Comparison of ENCODE assay signal across 1 cellular context in the genomic region with DNA sequence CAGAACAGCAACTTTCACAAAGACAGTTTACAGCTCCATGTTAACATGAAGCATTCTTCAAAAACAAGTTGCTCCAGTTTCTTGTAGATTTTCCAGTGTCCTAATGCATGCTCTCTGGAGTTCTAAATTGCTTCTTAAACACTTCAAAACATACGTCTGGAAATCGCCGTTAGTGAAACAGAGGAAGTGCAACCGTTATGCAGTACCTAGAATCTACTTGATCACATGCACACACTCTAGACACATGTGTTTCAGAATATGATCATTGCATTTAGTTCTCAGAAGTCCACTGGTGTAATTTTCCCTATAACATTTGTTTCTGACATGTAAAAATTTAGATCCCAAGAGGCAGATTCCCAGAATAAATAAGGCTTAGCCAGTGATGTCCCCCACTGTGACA.
TF ChIP-seq lines count a peak whose summit lies in the region.

No MANE protein-coding gene starts in this region.

TF ChIP-seq in GM12878, 131 proteins besides CTCF, POLR2A, EP300 and RAD21 (continued from another document):
- TF ChIP-seq, protein P1, sequence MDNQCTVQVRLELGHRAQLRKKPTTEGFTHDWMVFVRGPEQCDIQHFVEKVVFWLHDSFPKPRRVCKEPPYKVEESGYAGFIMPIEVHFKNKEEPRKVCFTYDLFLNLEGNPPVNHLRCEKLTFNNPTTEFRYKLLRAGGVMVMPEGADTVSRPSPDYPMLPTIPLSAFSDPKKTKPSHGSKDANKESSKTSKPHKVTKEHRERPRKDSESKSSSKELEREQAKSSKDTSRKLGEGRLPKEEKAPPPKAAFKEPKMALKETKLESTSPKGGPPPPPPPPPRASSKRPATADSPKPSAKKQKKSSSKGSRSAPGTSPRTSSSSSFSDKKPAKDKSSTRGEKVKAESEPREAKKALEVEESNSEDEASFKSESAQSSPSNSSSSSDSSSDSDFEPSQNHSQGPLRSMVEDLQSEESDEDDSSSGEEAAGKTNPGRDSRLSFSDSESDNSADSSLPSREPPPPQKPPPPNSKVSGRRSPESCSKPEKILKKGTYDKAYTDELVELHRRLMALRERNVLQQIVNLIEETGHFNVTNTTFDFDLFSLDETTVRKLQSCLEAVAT (IDR thresholded peaks at IDR 0.05): no peak
- TF ChIP-seq JUND (IDR thresholded peaks at IDR 0.05; ENCODE audit: low read depth, low read length) (no peak), NFYA (IDR thresholded peaks at IDR 0.05; ENCODE audit: borderline replicate concordance, low read depth, low read length) (no peak)
